In genomic region chr4:180449395-180449956, GRCh38 we compare ENCODE assay signal across 9 cellular contexts.
DNase-seq lines count a peak whose midpoint lies in the region; ATAC-seq, FAIRE-seq and TF ChIP-seq lines count a peak whose summit lies in the region.
"Had no signal": no experiment of that assay in that cellular context is flagged by ENCODE, and none has a peak within 500 bp of the region (broad histone marks: within the 10 kb centered on the region; RNA-seq: fewer than 3 reads in every experiment).

No MANE protein-coding gene starts in this region.

- intact Hi-C loops in pancreas (cut with DNase I) (no loop called here), ascending aorta (cut with DNase I) (no loop called here)

- H3K4me1 Mint-ChIP-seq in H9, result peaks cover 3 to 15% of the 10 kb centered on the region in 2 experiments
- H3K4me1 Mint-ChIP-seq: IgD-negative memory B cell had no signal

- H2BK12ac ChIP-seq in H9 (ENCODE audit: insufficient read length, low read depth, low read length), result no peak overlapping the region

- H4K91ac ChIP-seq in H9 (ENCODE audit: insufficient read length, low read depth, low read length), result no peak overlapping the region

- no peaks in the 10 kb centered on the region for H4K20me1 ChIP-seq in H9 (ENCODE audit: control insufficient read depth, insufficient read depth, insufficient read length)

- H3K14ac ChIP-seq in H9 (ENCODE audit: insufficient read depth, low read length), result no peak overlapping the region

- peak; percentile 72 for DNase-seq in ELR (ENCODE audit: low read depth)
- DNase-seq in H9, result peak; percentile 66
- DNase-seq in NCI-H146 treated with DMSO at 0.1 percent for 48 hours (lab: John Stamatoyannopoulos, UW; ENCODE audit: unreplicated experiment), result peak; percentile 66
- DNase-seq in amniotic stem cell (lab: John Stamatoyannopoulos, UW), result peak; percentile 7
- no peak for DNase-seq in pancreas
- no peak for DNase-seq in ascending aorta (ENCODE audit: low spot score in 2 of 2)
- DNase-seq in activated naive CD4-positive, alpha-beta T cell treated with anti-CD3 and anti-CD28 coated beads, Interleukin-2, amount 50 U/mL, for 72 hours (ENCODE audit: low spot score in 2 of 2), result no peak

- H2AK5ac ChIP-seq in H9 (ENCODE audit: insufficient read length, low read length), result no peak overlapping the region

- H3K9me3 ChIP-seq in H9 (ENCODE audit: control insufficient read depth, low read depth, low read length) (no peaks in the 10 kb centered on the region), pancreas (no peaks in the 10 kb centered on the region), ascending aorta (no peaks in the 10 kb centered on the region)

- no peak overlapping the region for H3K9ac ChIP-seq in H9 (ENCODE audit: extremely low read depth, insufficient read length, low read length)

- no CpG with 5 or more reads among the region's 6 CpGs for WGBS in H9 (ENCODE audit: extremely low coverage, insufficient read length, low lambda C conversion rate)
- 18 to 21% methylated on average over 6 of the region's 6 CpGs for WGBS in pancreas, 2 donors

- FAIRE-seq in pancreas (lab: Jason Lieb, UNC), result no peak

- no peaks in the 10 kb centered on the region for H3K23me2 ChIP-seq in H9 (ENCODE audit: insufficient read length, low read depth, low read length, poor library complexity, severe bottlenecking)

- H3K79me1 ChIP-seq in H9 (ENCODE audit: insufficient read depth, low read depth, low read length, poor library complexity, severe bottlenecking), result no peaks in the 10 kb centered on the region

- H4K5ac ChIP-seq in H9 (ENCODE audit: insufficient read length, low read depth, low read length), result no peak overlapping the region

- H3K4me3 Mint-ChIP-seq in H9, result peak overlapping the region in 1 of 2 experiments; percentile 40; a peak in 2 of 5 replicates
- H3K4me3 Mint-ChIP-seq: IgD-negative memory B cell had no signal

- H3K4me3 ChIP-seq in pancreas, result no peak overlapping the region
- no peak overlapping the region for H3K4me3 ChIP-seq in ascending aorta

- H3K4ac ChIP-seq in H9 (ENCODE audit: low read depth, low read length), result no peak overlapping the region

- no peak overlapping the region for H2BK15ac ChIP-seq in H9 (ENCODE audit: low read depth, low read length)

- TF ChIP-seq CTCF in H9 (conservative IDR thresholded peaks at IDR 0.05) (peak; percentile 91), pancreas (IDR thresholded peaks at IDR 0.05) (peak in 1 of 4 donors; percentile 10), ascending aorta (IDR thresholded peaks at IDR 0.05) (no peak)

- H2AFZ ChIP-seq in H9 (ENCODE audit: low read length), result no peak overlapping the region

- H3K36me3 ChIP-seq in pancreas (no peaks in the 10 kb centered on the region), ascending aorta (no peaks in the 10 kb centered on the region)

- H3K27me3 Mint-ChIP-seq in H9 (ENCODE audit: low read depth), result no peaks in the 10 kb centered on the region
- H3K27me3 Mint-ChIP-seq: IgD-negative memory B cell had no signal

- no peak overlapping the region for H3K18ac ChIP-seq in H9 (ENCODE audit: insufficient read length, low read depth, low read length)

- H2BK20ac ChIP-seq in H9 (ENCODE audit: low read depth, low read length, poor library complexity, severe bottlenecking), result no peak overlapping the region

- no peak overlapping the region for H3K4me2 ChIP-seq in H9 (ENCODE audit: insufficient read depth, insufficient read length, low read length)

- H4K8ac ChIP-seq in H9 (replicated peaks; ENCODE audit: insufficient read length, low read depth, low read length), result no peak overlapping the region

- no peak overlapping the region for H2BK5ac ChIP-seq in H9 (ENCODE audit: insufficient read length, low read length)

- H3K27me3 ChIP-seq in H9 (ENCODE audit: insufficient read depth, low read length) (no peaks in the 10 kb centered on the region), pancreas (no peaks in the 10 kb centered on the region), ascending aorta (no peaks in the 10 kb centered on the region)

- no peaks in the 10 kb centered on the region for H3K36me3 Mint-ChIP-seq in H9 (ENCODE audit: insufficient read depth in 1 of 3, low read depth in 3 of 3)
- H3K36me3 Mint-ChIP-seq in activated naive CD4-positive, alpha-beta T cell treated with anti-CD3 and anti-CD28 coated beads, Interleukin-2, amount 50 U/mL, for 72 hours, result no peaks in the 10 kb centered on the region
- H3K36me3 Mint-ChIP-seq: IgD-negative memory B cell had no signal

- H3K27ac ChIP-seq in H9 (ENCODE audit: insufficient read length, low read depth, low read length), result no peak overlapping the region
- H3K27ac ChIP-seq in pancreas, result no peak overlapping the region
- no peak overlapping the region for H3K27ac ChIP-seq in ascending aorta

- peak overlapping the region in 2 of 3 experiments; percentile 75 to 86; a peak in 1 of 7 replicates for H3K27ac Mint-ChIP-seq in H9
- H3K27ac Mint-ChIP-seq in activated naive CD4-positive, alpha-beta T cell treated with anti-CD3 and anti-CD28 coated beads, Interleukin-2, amount 50 U/mL, for 72 hours, result no peak overlapping the region
- H3K27ac Mint-ChIP-seq: IgD-negative memory B cell had no signal

- no peak overlapping the region for H3T11ph ChIP-seq in H9 (ENCODE audit: low read length)

- no peak overlapping the region for H3K56ac ChIP-seq in H9 (ENCODE audit: insufficient read length, low read depth, low read length)

- no peaks in the 10 kb centered on the region for H3K79me2 ChIP-seq in H9 (ENCODE audit: insufficient read depth, low read length)

- no peaks in the 10 kb centered on the region for H3K9me3 Mint-ChIP-seq in H9
- H3K9me3 Mint-ChIP-seq in activated naive CD4-positive, alpha-beta T cell treated with anti-CD3 and anti-CD28 coated beads, Interleukin-2, amount 50 U/mL, for 72 hours, result peaks cover 0 to 9% of the 10 kb centered on the region in 2 donors

- H2BK120ac ChIP-seq in H9 (ENCODE audit: low read depth, low read length, poor library complexity, severe bottlenecking), result no peak overlapping the region

- ATAC-seq in pancreas (peak in 3 of 4 donors; percentile 40 to 67 (median 62)), HG03108 (IDR thresholded peaks at IDR 0.05; ENCODE audit: unreplicated experiment) (no peak)
- no peak for ATAC-seq in activated naive CD4-positive, alpha-beta T cell treated with anti-CD3 and anti-CD28 coated beads, Interleukin-2, amount 50 U/mL, for 72 hours

- H3K23ac ChIP-seq in H9 (ENCODE audit: insufficient read length, low read depth, low read length), result no peak overlapping the region

- H3K4me1 ChIP-seq in H9 (ENCODE audit: insufficient read depth, low read length), result no peaks in the 10 kb centered on the region; the same call in 1 of the 2 replicates
- H3K4me1 ChIP-seq in pancreas, result no peaks in the 10 kb centered on the region
- no peaks in the 10 kb centered on the region for H3K4me1 ChIP-seq in ascending aorta

Comparison
In these comparisons a context has a peak if more than half of its experiments do, and no peak if none do; other contexts are left out.
1. DNase-seq: peak in ELR (single experiment), H9 (single experiment), NCI-H146 treated with DMSO at 0.1 percent for 48 hours (single experiment) and amniotic stem cell (single experiment); none in pancreas (0 of 6), ascending aorta (0 of 2) and activated naive CD4-positive, alpha-beta T cell treated with anti-CD3 and anti-CD28 coated beads, Interleukin-2, amount 50 U/mL, for 72 hours (0 of 2).
2. H3K27ac Mint-ChIP-seq: peak in H9 (2 of 3); none in activated naive CD4-positive, alpha-beta T cell treated with anti-CD3 and anti-CD28 coated beads, Interleukin-2, amount 50 U/mL, for 72 hours (0 of 2).
3. ATAC-seq: peak in pancreas (3 of 4); none in HG03108 (single experiment) and activated naive CD4-positive, alpha-beta T cell treated with anti-CD3 and anti-CD28 coated beads, Interleukin-2, amount 50 U/mL, for 72 hours (0 of 2).